ENCODE assay signal across 8 cellular contexts in genomic region chr17:76816590-76817135, GRCh38. TPM values are rescaled to one million over a fixed set of nuclear protein-coding genes. Genes with fewer than 3 reads are reported as not detected.
DNase-seq lines count a peak whose midpoint lies in the region; ATAC-seq and TF ChIP-seq lines count a peak whose summit lies in the region.

No MANE protein-coding gene starts in this region.

- TF ChIP-seq CTCF in GM20000 (IDR thresholded peaks at IDR 0.05; ENCODE audit: extremely low read depth, missing control alignments) = peak; percentile 60

- ATAC-seq in naive B cell (ENCODE audit: low read depth in 2 of 2) = peak; percentile 42 to 62
- no peak for ATAC-seq in HG02588 (IDR thresholded peaks at IDR 0.05; ENCODE audit: unreplicated experiment)

- no peaks in the 10 kb centered on the region for H3K36me3 Mint-ChIP-seq in naive B cell

- H3K4me3 Mint-ChIP-seq in naive B cell = no peak overlapping the region

- no peak overlapping the region for H3K27ac Mint-ChIP-seq in naive B cell

- in situ Hi-C loops in ACHN (cut with HindIII; ENCODE audit: low pct_ligation_motif_present, low pct_unique_long_range_greater_than_20kb, low sequenced_read_pairs) = no loop called here

- peak; percentile 64 for DNase-seq in ACHN
- peak; percentile 69 for DNase-seq in GM20000 (ENCODE audit: low spot score)
- peak; percentile 33 for DNase-seq in NCI-H510A treated with DMSO at 0.1 percent for 48 hours (lab: John Stamatoyannopoulos, UW)
- DNase-seq in activated CD4-positive, alpha-beta T cell treated with anti-CD3 and anti-CD28 coated beads for 48 hours = peak; percentile 67
- DNase-seq in effector CD8-positive, alpha-beta T cell (lab: John Stamatoyannopoulos, UW) = peak; percentile 17
- peak; percentile 11 for DNase-seq in naive B cell
- peak; percentile 73 for DNase-seq in superior temporal gyrus (ENCODE audit: extremely low spot score)

- peaks cover 6 to 14% (median 10%) of the 10 kb centered on the region in 3 donors for H3K27me3 Mint-ChIP-seq in naive B cell

- H3K4me1 Mint-ChIP-seq in naive B cell = peaks cover 4 to 20% (median 11%) of the 10 kb centered on the region in 3 donors

- H3K9me3 Mint-ChIP-seq in naive B cell = no peaks in the 10 kb centered on the region

RNA-seq across cellular contexts. Expression of gene MGAT5B, which starts 51.5 kb away (rescaled TPM):
- not detected for polyA plus RNA-seq in naive B cell (ENCODE audit: low read depth in 6 of 6)

Comparison
In these comparisons a context has a peak if more than half of its experiments do, and no peak if none do; other contexts are left out.
1. DNase-seq: peak in every context shown above with its lines; median percentile 73 in superior temporal gyrus; 69 in GM20000; 67 in activated CD4-positive, alpha-beta T cell treated with anti-CD3 and anti-CD28 coated beads for 48 hours; 64 in ACHN; 33 in NCI-H510A treated with DMSO at 0.1 percent for 48 hours; 17 in effector CD8-positive, alpha-beta T cell; 11 in naive B cell.